Comparison of ENCODE assay signal across 11 cellular contexts in the genomic region with DNA sequence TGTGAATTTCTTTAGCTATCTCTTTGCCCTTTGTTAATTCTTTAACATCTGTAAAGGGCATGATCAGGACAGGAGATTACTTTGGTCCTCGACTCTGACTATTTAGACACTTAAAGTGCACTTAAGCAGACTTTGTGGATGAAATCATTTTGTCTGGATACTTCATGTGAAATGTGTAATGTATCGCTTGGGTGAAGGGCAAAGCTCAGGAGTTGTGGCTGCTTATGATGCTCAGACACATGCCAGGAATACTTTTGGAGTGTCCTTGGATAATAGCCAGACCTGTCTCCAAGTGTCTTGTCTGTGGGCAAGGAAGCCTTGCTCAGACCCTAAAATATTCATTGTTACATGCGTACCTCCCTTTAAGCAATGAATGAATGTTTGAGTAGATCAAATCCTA.
DNase-seq lines count a peak whose midpoint lies in the region; ATAC-seq, FAIRE-seq and TF ChIP-seq lines count a peak whose summit lies in the region.
"Had no signal": no experiment of that assay in that cellular context is flagged by ENCODE, and none has a peak within 500 bp of the region (broad histone marks: within the 10 kb centered on the region; RNA-seq: fewer than 3 reads in every experiment).

No MANE protein-coding gene starts in this region.

- H3K4me3 ChIP-seq in astrocyte (ENCODE audit: insufficient read depth, low read depth, low read length) (no peak overlapping the region), hepatocyte (no peak overlapping the region), H7 (ENCODE audit: insufficient read depth, low read depth, low read length) (no peak overlapping the region)
- H3K4me3 ChIP-seq: gastroesophageal sphincter had no signal

- ATAC-seq in left cardiac atrium (peak; percentile 16 to 59), left lobe of liver (no peak)
- no peak for ATAC-seq in stimulated activated memory B cell treated with anti-CD40 and anti-IgM and Interleukin-4, amounts not matched to agents 10 μg/mL and 1 μg/mL and 100 μg/mL, for 72 hours
- ATAC-seq: gastroesophageal sphincter had no signal

- H3K79me2 ChIP-seq in astrocyte (ENCODE audit: insufficient read depth, low read length) (peaks cover 94% of the 10 kb centered on the region), hepatocyte (peaks cover 29% of the 10 kb centered on the region)

- H3K9me3 ChIP-seq in astrocyte (ENCODE audit: insufficient read depth, low read depth, low read length): no peaks in the 10 kb centered on the region
- no peaks in the 10 kb centered on the region for H3K9me3 ChIP-seq in hepatocyte (ENCODE audit: low read depth)
- H3K9me3 ChIP-seq: gastroesophageal sphincter had no signal

- H3K9me2 ChIP-seq in hepatocyte (replicated peaks; ENCODE audit: insufficient read depth): no peaks in the 10 kb centered on the region

- 49% methylated on average over 3 of the region's 3 CpGs for WGBS in hepatocyte (ENCODE audit: low lambda C conversion rate, missing lambda C conversion rate)

- H3K9me3 Mint-ChIP-seq in astrocyte (ENCODE audit: unreplicated experiment): no peaks in the 10 kb centered on the region
- no peaks in the 10 kb centered on the region for H3K9me3 Mint-ChIP-seq in stimulated activated memory B cell treated with anti-CD40 and anti-IgM and Interleukin-4, amounts not matched to agents 10 μg/mL and 1 μg/mL and 100 μg/mL, for 72 hours
- H3K9me3 Mint-ChIP-seq: activated B cell treated with CpG ODN at 0.5 μM for 24 hours had no signal

- H3K4me1 ChIP-seq in astrocyte (ENCODE audit: insufficient read depth, low read length) (peaks cover 29% of the 10 kb centered on the region), hepatocyte (ENCODE audit: insufficient read depth) (peaks cover 6% of the 10 kb centered on the region)

- H3K27me3 Mint-ChIP-seq in astrocyte (ENCODE audit: low read depth, unreplicated experiment): no peaks in the 10 kb centered on the region
- no peaks in the 10 kb centered on the region for H3K27me3 Mint-ChIP-seq in stimulated activated memory B cell treated with anti-CD40 and anti-IgM and Interleukin-4, amounts not matched to agents 10 μg/mL and 1 μg/mL and 100 μg/mL, for 72 hours
- H3K27me3 Mint-ChIP-seq: activated B cell treated with CpG ODN at 0.5 μM for 24 hours had no signal

- no peak for TF ChIP-seq CTCF in astrocyte (IDR thresholded peaks at IDR 0.05; ENCODE audit: insufficient read depth, low read depth, low read length)
- TF ChIP-seq CTCF in hepatocyte (IDR thresholded peaks at IDR 0.05; ENCODE audit: poor library complexity): no peak

- H2AFZ ChIP-seq in astrocyte (ENCODE audit: low read depth, low read length) (no peak overlapping the region), hepatocyte (no peak overlapping the region)

- peaks cover 3% of the 10 kb centered on the region for H3K36me3 ChIP-seq in astrocyte (ENCODE audit: insufficient read depth, low read length)
- H3K36me3 ChIP-seq in hepatocyte (replicated peaks; ENCODE audit: insufficient read depth, low read depth): no peaks in the 10 kb centered on the region
- peaks cover 3% of the 10 kb centered on the region; the same call in 1 of the 2 replicates for H3K36me3 ChIP-seq in H7 (replicated peaks; ENCODE audit: control insufficient read depth, insufficient read depth, low read length)
- H3K36me3 ChIP-seq: gastroesophageal sphincter had no signal

- H3K4me2 ChIP-seq in astrocyte (ENCODE audit: low read length): peak overlapping the region; percentile 36
- no peak overlapping the region for H3K4me2 ChIP-seq in hepatocyte

- DNase-seq in left cardiac atrium (no peak), cardiac septum (ENCODE audit: low spot score) (no peak), astrocyte (ENCODE audit: low read depth) (peak; percentile 98), hepatocyte (ENCODE audit: low spot score) (peak; percentile 37), left lobe of liver (ENCODE audit: low spot score) (no peak), foreskin melanocyte (no peak), H7 (no peak)
- DNase-seq: activated B cell treated with CpG ODN at 0.5 μM for 24 hours, NCI-H1092 treated with DMSO at 0.1 percent for 48 hours had no signal

- intact Hi-C loops in left cardiac atrium (cut with DNase I): loop anchor here in 1 of 2 donors (10.0 kb wide), 1 partner anchor 59 kb away; no protein-coding TSS in a partner anchor
- intact Hi-C loops in cardiac septum (cut with DNase I): no loop called here

- FAIRE-seq in astrocyte (lab: Jason Lieb, UNC): peak; percentile 95

- H3K27ac ChIP-seq in astrocyte (ENCODE audit: low read depth, low read length) (peak overlapping the region; percentile 81), hepatocyte (peak overlapping the region; percentile 59)

- H3K36me3 Mint-ChIP-seq in astrocyte (ENCODE audit: low read depth, unreplicated experiment): peaks cover 28% of the 10 kb centered on the region
- no peaks in the 10 kb centered on the region for H3K36me3 Mint-ChIP-seq in stimulated activated memory B cell treated with anti-CD40 and anti-IgM and Interleukin-4, amounts not matched to agents 10 μg/mL and 1 μg/mL and 100 μg/mL, for 72 hours

- H3K27me3 ChIP-seq in astrocyte (ENCODE audit: insufficient read depth, low read length) (no peaks in the 10 kb centered on the region), hepatocyte (no peaks in the 10 kb centered on the region), H7 (ENCODE audit: control insufficient read depth, insufficient read depth, low read length) (no peaks in the 10 kb centered on the region)
- H3K27me3 ChIP-seq: gastroesophageal sphincter had no signal

- H4K20me1 ChIP-seq in astrocyte (ENCODE audit: insufficient read depth, low read length) (peaks cover 68% of the 10 kb centered on the region), hepatocyte (ENCODE audit: insufficient read depth, poor library complexity, severe bottlenecking) (no peaks in the 10 kb centered on the region)

- H3K27ac Mint-ChIP-seq in astrocyte (ENCODE audit: unreplicated experiment): peak overlapping the region; percentile 91
- no peak overlapping the region for H3K27ac Mint-ChIP-seq in stimulated activated memory B cell treated with anti-CD40 and anti-IgM and Interleukin-4, amounts not matched to agents 10 μg/mL and 1 μg/mL and 100 μg/mL, for 72 hours

- H3K9ac ChIP-seq in astrocyte (ENCODE audit: low read length): peak overlapping the region; percentile 37

- peaks cover 65% of the 10 kb centered on the region for H3K4me1 Mint-ChIP-seq in astrocyte (ENCODE audit: low read depth, unreplicated experiment)
- H3K4me1 Mint-ChIP-seq in stimulated activated memory B cell treated with anti-CD40 and anti-IgM and Interleukin-4, amounts not matched to agents 10 μg/mL and 1 μg/mL and 100 μg/mL, for 72 hours: no peaks in the 10 kb centered on the region

- H3K4me3 Mint-ChIP-seq in astrocyte (ENCODE audit: unreplicated experiment): peak overlapping the region; percentile 18
- H3K4me3 Mint-ChIP-seq in stimulated activated memory B cell treated with anti-CD40 and anti-IgM and Interleukin-4, amounts not matched to agents 10 μg/mL and 1 μg/mL and 100 μg/mL, for 72 hours: no peak overlapping the region

Comparison
In these comparisons a context has a peak if more than half of its experiments do, and no peak if none do; other contexts are left out.
1. ATAC-seq: peak in left cardiac atrium (2 of 2); none in stimulated activated memory B cell treated with anti-CD40 and anti-IgM and Interleukin-4, amounts not matched to agents 10 μg/mL and 1 μg/mL and 100 μg/mL, for 72 hours (single experiment) and left lobe of liver (single experiment).
2. DNase-seq: peak in astrocyte (single experiment) and hepatocyte (single experiment); none in left cardiac atrium (single experiment), cardiac septum (single experiment), left lobe of liver (single experiment), foreskin melanocyte (single experiment) and H7 (single experiment).